Comparison of ENCODE assay signal across 16 cellular contexts in the genomic region with DNA sequence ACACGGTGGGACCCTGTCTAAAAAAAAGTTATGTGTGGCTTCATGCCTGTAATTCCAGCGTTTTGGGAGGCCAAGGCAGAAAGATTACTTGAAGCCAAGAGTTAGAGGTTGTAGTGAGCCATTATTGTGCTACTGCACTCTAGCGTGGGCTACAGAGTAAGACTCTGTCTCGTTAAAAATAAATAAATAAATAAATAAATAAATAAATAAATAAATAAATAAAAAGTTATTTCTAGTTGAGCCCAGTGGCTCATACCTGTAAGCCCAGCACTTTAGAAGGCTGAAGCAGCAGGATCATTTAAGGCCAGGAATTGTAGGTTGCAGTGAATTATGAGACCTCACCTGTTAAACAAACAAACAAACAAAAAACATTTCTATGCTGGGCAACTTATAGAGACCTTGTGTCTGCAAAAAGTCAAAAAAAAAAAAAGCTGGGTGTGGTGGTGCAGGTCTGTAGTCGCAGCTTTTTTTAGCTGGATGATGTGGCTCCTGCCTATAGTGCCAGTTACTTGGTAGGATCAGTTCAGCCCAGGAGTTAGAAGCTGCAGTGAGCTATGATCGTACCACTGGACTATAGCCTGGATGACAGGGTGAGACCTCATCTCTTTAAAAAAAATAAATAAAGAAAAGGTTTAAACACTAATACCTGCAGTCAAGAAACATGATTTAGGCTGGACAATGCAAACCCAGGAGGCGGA.
"Had no signal": no experiment of that assay in that cellular context is flagged by ENCODE, and none has a peak within 500 bp of the region (broad histone marks: within the 10 kb centered on the region; RNA-seq: fewer than 3 reads in every experiment).

No MANE protein-coding gene starts in this region.

- H3K36me3 ChIP-seq: prostate gland had no signal

- H3K9me3 ChIP-seq: gastrocnemius medialis, left ventricle myocardium inferior, prostate gland had no signal

- H3K27me3 ChIP-seq: gastrocnemius medialis had no signal

- H3K4me3 ChIP-seq: gastrocnemius medialis, left ventricle myocardium inferior, lung, prostate gland had no signal

- H3K27ac ChIP-seq: gastrocnemius medialis, left ventricle myocardium inferior, parathyroid adenoma, prostate gland had no signal

- H3K4me1 ChIP-seq: parathyroid adenoma, prostate gland had no signal

- ATAC-seq: esophagus mucosa had no signal

- DNase-seq: effector memory CD4-positive, alpha-beta T cell; gastrocnemius medialis; left ventricle myocardium inferior; mesenchymal stem cell; midbrain; naive B cell; occipital lobe; retina; small intestine; stimulated activated CD4-positive, alpha-beta T cell treated with anti-CD3 and anti-CD28 coated beads, Interleukin-12 subunit alpha, Interleukin-12 subunit beta, amount 100 ng/mL, for 4 hours; stimulated activated naive CD4-positive, alpha-beta T cell; trophoblast cell had no signal
